ENCODE assay signal across 1 cellular context in the genomic region with DNA sequence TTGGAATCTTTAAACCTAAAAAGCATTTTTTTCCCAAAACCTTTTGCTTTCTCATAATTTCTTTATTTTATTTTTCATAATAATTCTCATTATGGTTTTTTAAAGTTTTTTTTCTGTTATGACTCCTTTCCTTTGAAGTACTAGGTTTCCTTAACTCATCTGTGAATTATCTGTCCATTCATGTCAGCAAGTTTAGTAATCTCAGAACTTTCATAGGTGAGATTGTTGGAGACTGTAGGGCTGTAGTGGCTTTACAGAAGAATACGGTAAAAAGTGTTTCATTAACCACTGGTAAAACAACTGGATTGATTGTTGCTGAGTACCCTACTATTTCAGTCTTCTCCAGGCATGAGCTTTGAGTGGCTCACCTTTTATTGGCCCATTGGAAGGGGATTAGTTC.
TF ChIP-seq lines count a peak whose summit lies in the region.

No MANE protein-coding gene starts in this region.

TF ChIP-seq in GM12878, 131 proteins besides CTCF, POLR2A, EP300 and RAD21 (continued from another document):
- TF ChIP-seq, protein P1, sequence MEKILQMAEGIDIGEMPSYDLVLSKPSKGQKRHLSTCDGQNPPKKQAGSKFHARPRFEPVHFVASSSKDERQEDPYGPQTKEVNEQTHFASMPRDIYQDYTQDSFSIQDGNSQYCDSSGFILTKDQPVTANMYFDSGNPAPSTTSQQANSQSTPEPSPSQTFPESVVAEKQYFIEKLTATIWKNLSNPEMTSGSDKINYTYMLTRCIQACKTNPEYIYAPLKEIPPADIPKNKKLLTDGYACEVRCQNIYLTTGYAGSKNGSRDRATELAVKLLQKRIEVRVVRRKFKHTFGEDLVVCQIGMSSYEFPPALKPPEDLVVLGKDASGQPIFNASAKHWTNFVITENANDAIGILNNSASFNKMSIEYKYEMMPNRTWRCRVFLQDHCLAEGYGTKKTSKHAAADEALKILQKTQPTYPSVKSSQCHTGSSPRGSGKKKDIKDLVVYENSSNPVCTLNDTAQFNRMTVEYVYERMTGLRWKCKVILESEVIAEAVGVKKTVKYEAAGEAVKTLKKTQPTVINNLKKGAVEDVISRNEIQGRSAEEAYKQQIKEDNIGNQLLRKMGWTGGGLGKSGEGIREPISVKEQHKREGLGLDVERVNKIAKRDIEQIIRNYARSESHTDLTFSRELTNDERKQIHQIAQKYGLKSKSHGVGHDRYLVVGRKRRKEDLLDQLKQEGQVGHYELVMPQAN (conservative IDR thresholded peaks at IDR 0.05): no peak
- TF ChIP-seq CREM (IDR thresholded peaks at IDR 0.05; ENCODE audit: low read depth) (no peak), TARDBP (IDR thresholded peaks at IDR 0.05; ENCODE audit: borderline replicate concordance) (no peak), CEBPB (IDR thresholded peaks at IDR 0.05; ENCODE audit: borderline replicate concordance in 1 of 2, low read depth in 2 of 2, low read length in 2 of 2) (no peak), NRF1 (conservative IDR thresholded peaks at IDR 0.05; ENCODE audit: low read depth, low read length) (no peak), MEF2A (IDR thresholded peaks at IDR 0.05; ENCODE audit: insufficient read depth, low read depth, low read length) (no peak), HDAC2 (IDR thresholded peaks at IDR 0.05) (no peak), CBX3 (IDR thresholded peaks at IDR 0.05; ENCODE audit: borderline replicate concordance, low read depth) (no peak), NR2C1 (IDR thresholded peaks at IDR 0.05) (no peak), JUNB (IDR thresholded peaks at IDR 0.05) (peak; percentile 66), TCF7 (IDR thresholded peaks at IDR 0.05; ENCODE audit: borderline replicate concordance) (peak; percentile 64; the same call in 1 of the 2 replicates), RUNX3 (IDR thresholded peaks at IDR 0.05; ENCODE audit: low read length) (0 out of 2 replicates have a peak, but pooled peaks have one; percentile 13), TCF3 (IDR thresholded peaks at IDR 0.05; ENCODE audit: borderline replicate concordance, insufficient read depth, low read depth, low read length) (no peak), BCL11A (IDR thresholded peaks at IDR 0.05; ENCODE audit: low read depth, low read length) (no peak), SUPT20H (IDR thresholded peaks at IDR 0.05; ENCODE audit: borderline replicate concordance, control insufficient read depth, low read depth, low read length) (no peak)
- TF ChIP-seq, protein P2, sequence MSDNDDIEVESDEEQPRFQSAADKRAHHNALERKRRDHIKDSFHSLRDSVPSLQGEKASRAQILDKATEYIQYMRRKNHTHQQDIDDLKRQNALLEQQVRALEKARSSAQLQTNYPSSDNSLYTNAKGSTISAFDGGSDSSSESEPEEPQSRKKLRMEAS (IDR thresholded peaks at IDR 0.05; ENCODE audit: low read depth, low read length): no peak
- TF ChIP-seq, protein P3, sequence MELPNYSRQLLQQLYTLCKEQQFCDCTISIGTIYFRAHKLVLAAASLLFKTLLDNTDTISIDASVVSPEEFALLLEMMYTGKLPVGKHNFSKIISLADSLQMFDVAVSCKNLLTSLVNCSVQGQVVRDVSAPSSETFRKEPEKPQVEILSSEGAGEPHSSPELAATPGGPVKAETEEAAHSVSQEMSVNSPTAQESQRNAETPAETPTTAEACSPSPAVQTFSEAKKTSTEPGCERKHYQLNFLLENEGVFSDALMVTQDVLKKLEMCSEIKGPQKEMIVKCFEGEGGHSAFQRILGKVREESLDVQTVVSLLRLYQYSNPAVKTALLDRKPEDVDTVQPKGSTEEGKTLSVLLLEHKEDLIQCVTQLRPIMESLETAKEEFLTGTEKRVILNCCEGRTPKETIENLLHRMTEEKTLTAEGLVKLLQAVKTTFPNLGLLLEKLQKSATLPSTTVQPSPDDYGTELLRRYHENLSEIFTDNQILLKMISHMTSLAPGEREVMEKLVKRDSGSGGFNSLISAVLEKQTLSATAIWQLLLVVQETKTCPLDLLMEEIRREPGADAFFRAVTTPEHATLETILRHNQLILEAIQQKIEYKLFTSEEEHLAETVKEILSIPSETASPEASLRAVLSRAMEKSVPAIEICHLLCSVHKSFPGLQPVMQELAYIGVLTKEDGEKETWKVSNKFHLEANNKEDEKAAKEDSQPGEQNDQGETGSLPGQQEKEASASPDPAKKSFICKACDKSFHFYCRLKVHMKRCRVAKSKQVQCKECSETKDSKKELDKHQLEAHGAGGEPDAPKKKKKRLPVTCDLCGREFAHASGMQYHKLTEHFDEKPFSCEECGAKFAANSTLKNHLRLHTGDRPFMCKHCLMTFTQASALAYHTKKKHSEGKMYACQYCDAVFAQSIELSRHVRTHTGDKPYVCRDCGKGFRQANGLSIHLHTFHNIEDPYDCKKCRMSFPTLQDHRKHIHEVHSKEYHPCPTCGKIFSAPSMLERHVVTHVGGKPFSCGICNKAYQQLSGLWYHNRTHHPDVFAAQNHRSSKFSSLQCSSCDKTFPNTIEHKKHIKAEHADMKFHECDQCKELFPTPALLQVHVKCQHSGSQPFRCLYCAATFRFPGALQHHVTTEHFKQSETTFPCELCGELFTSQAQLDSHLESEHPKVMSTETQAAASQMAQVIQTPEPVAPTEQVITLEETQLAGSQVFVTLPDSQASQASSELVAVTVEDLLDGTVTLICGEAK (IDR thresholded peaks at IDR 0.05; ENCODE audit: borderline replicate concordance): no peak
- TF ChIP-seq, protein P4, sequence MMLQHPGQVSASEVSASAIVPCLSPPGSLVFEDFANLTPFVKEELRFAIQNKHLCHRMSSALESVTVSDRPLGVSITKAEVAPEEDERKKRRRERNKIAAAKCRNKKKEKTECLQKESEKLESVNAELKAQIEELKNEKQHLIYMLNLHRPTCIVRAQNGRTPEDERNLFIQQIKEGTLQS (IDR thresholded peaks at IDR 0.05; ENCODE audit: borderline replicate concordance, extremely low read depth, low read depth, low read length): no peak
TF ChIP-seq in GM12878: peak in this region for 3.
